In genomic region chr16:87076950-87077749, GRCh38 we compare ENCODE assay signal across 8 cellular contexts.
DNase-seq lines count a peak whose midpoint lies in the region; ATAC-seq and TF ChIP-seq lines count a peak whose summit lies in the region.

No MANE protein-coding gene starts in this region.

- H3K27me3 Mint-ChIP-seq in natural killer cell (ENCODE audit: low read depth in 2 of 2), result peaks cover 5 to 7% of the 10 kb centered on the region in 2 donors

- intact Hi-C loops in dorsolateral prefrontal cortex (cut with DNase I) (no loop called here), natural killer cell (cut with micrococcal nuclease) (loop anchor here (5.0 kb wide), 1 partner anchor 515 kb away; no protein-coding TSS in a partner anchor)

- peak in 1 of 3 donors; percentile 55 for ATAC-seq in natural killer cell
- no peak for ATAC-seq in HG03457 (IDR thresholded peaks at IDR 0.05; ENCODE audit: unreplicated experiment)
- no peak for ATAC-seq in GM19328 (IDR thresholded peaks at IDR 0.05; ENCODE audit: unreplicated experiment)

- H4K20me1 ChIP-seq in GM23248 (ENCODE audit: insufficient read depth), result no peaks in the 10 kb centered on the region

- peak in 42 of 56 donors; percentile 11 to 54 (median 30) for TF ChIP-seq CTCF in dorsolateral prefrontal cortex (IDR thresholded peaks at IDR 0.05 in 54 of 56, conservative IDR thresholded peaks at IDR 0.05 in 2 of 56; ENCODE audit: low read depth in 1 of 56, partially characterized antibody in 56 of 56)
- TF ChIP-seq CTCF in natural killer cell (IDR thresholded peaks at IDR 0.05), result peak; percentile 22

- no peaks in the 10 kb centered on the region for H3K79me2 ChIP-seq in GM23248 (ENCODE audit: insufficient read depth)

- no peaks in the 10 kb centered on the region for H3F3A ChIP-seq in GM23248 (ENCODE audit: insufficient read depth)

- H3K9me3 Mint-ChIP-seq in natural killer cell, result peaks cover 8 to 10% of the 10 kb centered on the region in 2 donors

- no peaks in the 10 kb centered on the region for H3K4me1 ChIP-seq in GM23248 (ENCODE audit: insufficient read depth)

- no peak overlapping the region for H3K4me2 ChIP-seq in GM23248 (ENCODE audit: unreplicated experiment)

- H3K36me3 ChIP-seq in GM23248 (ENCODE audit: low read depth), result no peaks in the 10 kb centered on the region

- in situ Hi-C loops in GM23248 (cut with MboI), result no loop called here

- H3K27ac ChIP-seq in GM23248 (no peak overlapping the region), dorsolateral prefrontal cortex (no peak overlapping the region)

- H3K4me3 ChIP-seq in GM23248 (no peak overlapping the region), dorsolateral prefrontal cortex (no peak overlapping the region)

- H3K27me3 ChIP-seq in GM23248 (replicated peaks; ENCODE audit: insufficient read depth) (peaks cover 10% of the 10 kb centered on the region; the same call in 1 of the 2 replicates), dorsolateral prefrontal cortex (peaks cover 0 to 4% (median 0%) of the 10 kb centered on the region in 45 donors)

- no peak overlapping the region for H3K27ac Mint-ChIP-seq in natural killer cell

- H3K4me3 Mint-ChIP-seq in natural killer cell, result no peak overlapping the region

- peak; percentile 24 for DNase-seq in CMK (ENCODE audit: low read depth)
- DNase-seq in GM23248, result peak; percentile 70
- peak; percentile 63 for DNase-seq in RPMI8226
- DNase-seq in dorsolateral prefrontal cortex, result no peak
- peak; percentile 25 for DNase-seq in natural killer cell
- DNase-seq in dedifferentiated amniotic fluid mesenchymal stem cell (ENCODE audit: extremely low spot score), result no peak

- H3K4me1 Mint-ChIP-seq in natural killer cell, result no peaks in the 10 kb centered on the region

- H3K9me3 ChIP-seq in GM23248 (ENCODE audit: low read depth), result no peaks in the 10 kb centered on the region

- H3K36me3 Mint-ChIP-seq in natural killer cell, result no peaks in the 10 kb centered on the region

- H2AFZ ChIP-seq in GM23248, result no peak overlapping the region

- WGBS in GM23248 (ENCODE audit: low coverage in 1 of 2, low lambda C conversion rate in 2 of 2, missing lambda C conversion rate in 2 of 2), 2 experiments, result 44 to 51% methylated on average over 13 of the region's 13 CpGs

- H3K9me2 ChIP-seq in GM23248 (ENCODE audit: insufficient read depth), result no peaks in the 10 kb centered on the region

- H3K9ac ChIP-seq in GM23248, result no peak overlapping the region

Comparison
In these comparisons a context has a peak if more than half of its experiments do, and no peak if none do; other contexts are left out.
1. DNase-seq: peak in CMK (single experiment), GM23248 (single experiment), RPMI8226 (single experiment) and natural killer cell (single experiment); none in dorsolateral prefrontal cortex (0 of 10) and dedifferentiated amniotic fluid mesenchymal stem cell (single experiment).